ENCODE assay signal across 23 cellular contexts in genomic region chr11:45282070-45282469, GRCh38. TPM values are rescaled to one million over a fixed set of nuclear protein-coding genes. Genes with fewer than 3 reads are reported as not detected.
A peak's percentile ranks its signal among the peaks of the same experiment; 100 is the strongest.
DNase-seq lines count a peak whose midpoint lies in the region; ATAC-seq and TF ChIP-seq lines count a peak whose summit lies in the region.
"Had no signal": no experiment of that assay in that cellular context is flagged by ENCODE, and none has a peak within 500 bp of the region (broad histone marks: within the 10 kb centered on the region; RNA-seq: fewer than 3 reads in every experiment).

No MANE protein-coding gene starts in this region.

- 0 out of 4 replicates have a peak, but pooled peaks cover 0 to 3% of the 10 kb centered on the region in 2 experiments for H3K9me3 ChIP-seq in HCT116 (ENCODE audit: control insufficient read depth in 1 of 2, insufficient read depth in 1 of 2, low read depth in 1 of 2, low read length in 2 of 2)
- H3K9me3 ChIP-seq in hepatocyte (ENCODE audit: low read depth) = no peaks in the 10 kb centered on the region
- H3K9me3 ChIP-seq: SK-N-SH had no signal

- H3K79me2 ChIP-seq in HCT116 (ENCODE audit: insufficient read depth, low read length) (no peaks in the 10 kb centered on the region), hepatocyte (no peaks in the 10 kb centered on the region)

- peak overlapping the region; percentile 68 for H3K4me2 ChIP-seq in HCT116 (ENCODE audit: low read length)
- H3K4me2 ChIP-seq in hepatocyte = no peak overlapping the region
- H3K4me2 ChIP-seq: A549, SK-N-SH had no signal

- H3K36me3 ChIP-seq in HCT116 (ENCODE audit: control insufficient read depth in 1 of 2, insufficient read depth in 2 of 2, low read length in 2 of 2) = no peaks in the 10 kb centered on the region
- H3K36me3 ChIP-seq in hepatocyte (replicated peaks; ENCODE audit: insufficient read depth, low read depth) = no peaks in the 10 kb centered on the region
- H3K36me3 ChIP-seq: BLaER1 treated with 17β-estradiol and CSF1 and Interleukin-3, amounts not matched to agents 10 nM and 100 nM had no signal

- H2AFZ ChIP-seq in HCT116 (ENCODE audit: low read depth, low read length, poor library complexity, severe bottlenecking) (no peak overlapping the region), hepatocyte (no peak overlapping the region)

- POLR2A ChIA-PET in HCT116 (lab: Charles Lee) = no interaction called here

- no peak for TF ChIP-seq POLR2A in HCT116 (IDR thresholded peaks at IDR 0.05; ENCODE audit: borderline replicate concordance, extremely low read depth, insufficient read depth, insufficient read length)

- DNase-seq in HCT116 (ENCODE audit: low read depth, low spot score) = no peak
- DNase-seq in hepatocyte (ENCODE audit: low spot score) = peak; percentile 45
- no peak for DNase-seq in mesothelial cell of epicardium (ENCODE audit: low spot score in 2 of 2, unreplicated experiment in 2 of 2)
- DNase-seq in renal cortical epithelial cell (ENCODE audit: low read depth) = peak; percentile 69
- no peak for DNase-seq in AML-193 (lab: John Stamatoyannopoulos, UW)
- DNase-seq: CD8-positive, alpha-beta memory T cell; DMS79; HFFc6; KG1; NCI-H146; NCI-H2029; NCI-H2227 treated with DMSO at 0.1 percent for 48 hours; NCI-H510A treated with DMSO at 0.1 percent for 48 hours; NCI-H748 treated with DMSO at 0.1 percent for 48 hours; SHP77 treated with DMSO at 0.1 percent for 48 hours; SK-N-SH had no signal

- H3K36me3 Mint-ChIP-seq in mesothelial cell of epicardium = no peaks in the 10 kb centered on the region
- H3K36me3 Mint-ChIP-seq: CD8-positive, alpha-beta memory T cell had no signal

- H3K27me3 ChIP-seq in HCT116 (ENCODE audit: insufficient read depth, low read length) (no peaks in the 10 kb centered on the region), hepatocyte (peaks cover 14% of the 10 kb centered on the region)

- ATAC-seq in HCT116 (peak; percentile 94), GM21825 (IDR thresholded peaks at IDR 0.05; ENCODE audit: unreplicated experiment) (no peak), HG03139 (IDR thresholded peaks at IDR 0.05; ENCODE audit: unreplicated experiment) (no peak), HG03280 (IDR thresholded peaks at IDR 0.05; ENCODE audit: unreplicated experiment) (no peak)
- ATAC-seq: A549 had no signal

- WGBS in hepatocyte (ENCODE audit: low lambda C conversion rate, missing lambda C conversion rate) = 66% methylated on average over 6 of the region's 6 CpGs

- TF ChIP-seq RAD21 in HCT116 (IDR thresholded peaks at IDR 0.05; ENCODE audit: low read depth) = no peak

- peaks cover 20% of the 10 kb centered on the region for H3K4me1 Mint-ChIP-seq in mesothelial cell of epicardium
- H3K4me1 Mint-ChIP-seq: CD8-positive, alpha-beta memory T cell had no signal

- H3K4me3 Mint-ChIP-seq in mesothelial cell of epicardium = no peak overlapping the region
- H3K4me3 Mint-ChIP-seq: CD8-positive, alpha-beta memory T cell; HFFc6 had no signal

- peaks cover 45% of the 10 kb centered on the region for H3K27me3 Mint-ChIP-seq in mesothelial cell of epicardium (ENCODE audit: low read depth)

- H3K4me3 ChIP-seq in HCT116 (replicated peaks in 1 of 2; ENCODE audit: low read depth in 1 of 2, low read length in 2 of 2) (peak overlapping the region in 1 of 2 experiments; percentile 30; a peak in 1 of 4 replicates), hepatocyte (no peak overlapping the region)
- H3K4me3 ChIP-seq: A549; BLaER1 treated with 17β-estradiol and CSF1 and Interleukin-3, amounts not matched to agents 10 nM and 100 nM had no signal

- no peak overlapping the region for H3K9ac ChIP-seq in HCT116 (ENCODE audit: low read length)
- H3K9ac ChIP-seq: BLaER1 treated with 17β-estradiol and CSF1 and Interleukin-3, amounts not matched to agents 10 nM and 100 nM; SK-N-SH had no signal

- CTCF ChIA-PET in HCT116 (lab: Charles Lee) = interaction anchor here (0.7 to 1.7 kb wide), 3 partner anchors 16 to 177 kb away, joined by 3 to 4 read pairs (median 3); no protein-coding TSS in a partner anchor

- RAD21 ChIA-PET in HCT116 (lab: Charles Lee; ENCODE audit: low non-redundant PET in 1 of 2, low total read pairs in 2 of 2, uncharacterized antibody in 2 of 2, unreplicated experiment in 2 of 2) = no interaction called here

- intact Hi-C loops in HCT116 (cut with micrococcal nuclease) = no loop called here

- H3K9me2 ChIP-seq in HCT116 (ENCODE audit: insufficient read depth) = no peaks in the 10 kb centered on the region
- H3K9me2 ChIP-seq in hepatocyte (replicated peaks; ENCODE audit: insufficient read depth) = no peaks in the 10 kb centered on the region
- H3K9me2 ChIP-seq: SK-N-SH had no signal

- H4K20me1 ChIP-seq in HCT116 (ENCODE audit: insufficient read depth) (no peaks in the 10 kb centered on the region), hepatocyte (ENCODE audit: insufficient read depth, poor library complexity, severe bottlenecking) (no peaks in the 10 kb centered on the region)
- H4K20me1 ChIP-seq: BLaER1 treated with 17β-estradiol and CSF1 and Interleukin-3, amounts not matched to agents 10 nM and 100 nM had no signal

- H3K9me3 Mint-ChIP-seq in mesothelial cell of epicardium = peaks cover 16% of the 10 kb centered on the region

- H3K27ac ChIP-seq in HCT116 (ENCODE audit: low read depth, low read length) (no peak overlapping the region), hepatocyte (peak overlapping the region; percentile 39)
- H3K27ac ChIP-seq: A549; BLaER1 treated with 17β-estradiol and CSF1 and Interleukin-3, amounts not matched to agents 10 nM and 100 nM; HL-60; RWPE1 had no signal

- H3K4me1 ChIP-seq in HCT116 (ENCODE audit: control insufficient read depth in 1 of 2, insufficient read depth in 2 of 2, low read length in 2 of 2) (peaks cover 9 to 19% of the 10 kb centered on the region in 2 experiments), hepatocyte (ENCODE audit: insufficient read depth) (peaks cover 15% of the 10 kb centered on the region)
- H3K4me1 ChIP-seq: A549 had no signal

- TF ChIP-seq CTCF in HCT116 (IDR thresholded peaks at IDR 0.05 in 2 of 3, conservative IDR thresholded peaks at IDR 0.05 in 1 of 3; ENCODE audit: borderline replicate concordance in 1 of 3, insufficient read depth in 1 of 3, low read depth in 2 of 3, low read length in 2 of 3) (no peak), hepatocyte (IDR thresholded peaks at IDR 0.05; ENCODE audit: poor library complexity) (no peak), mesothelial cell of epicardium (IDR thresholded peaks at IDR 0.05; ENCODE audit: unreplicated experiment) (no peak)

- H3K27ac Mint-ChIP-seq in mesothelial cell of epicardium = peak overlapping the region; percentile 48
- H3K27ac Mint-ChIP-seq: CD8-positive, alpha-beta memory T cell; HFFc6 had no signal

- no TSS peak for BruUV-seq in HCT116 (replicated peaks; lab: Mats Ljungman, UMichigan)

TF ChIP-seq in HCT116, 20 proteins besides CTCF, POLR2A, EP300 and RAD21:
- peak; percentile 81 for TF ChIP-seq EGR1 (IDR thresholded peaks at IDR 0.05; ENCODE audit: low read depth)
- TF ChIP-seq SP1 (IDR thresholded peaks at IDR 0.05; ENCODE audit: low read depth) = no peak

RNA-seq across cellular contexts. Expression of gene SYT13, which starts 4.1 kb away (rescaled TPM):
- total RNA-seq in HCT116 (2021; ENCODE audit: unreplicated experiment) (1.4 TPM), hepatocyte (10.4 and 11.5 TPM in 2 replicates), mesothelial cell of epicardium (6.8 to 9.0 TPM (median 8.1 TPM) in 3 replicates), renal cortical epithelial cell (12.1 and 42.2 TPM in 2 replicates)
- 1.2 and 1.4 TPM in 2 replicates for polyA plus RNA-seq in HCT116 (2012)
- 1.6 and 1.7 TPM in 2 replicates for polyA plus RNA-seq in hepatocyte
- total RNA-seq: CD8-positive, alpha-beta memory T cell; HFFc6 had no signal
- polyA plus RNA-seq: CD8-positive, alpha-beta memory T cell; SK-N-SH had no signal

Comparison
In these comparisons a context has a peak if more than half of its experiments do, and no peak if none do; other contexts are left out.
1. DNase-seq: peak in hepatocyte (single experiment) and renal cortical epithelial cell (single experiment); none in HCT116 (single experiment), mesothelial cell of epicardium (0 of 2) and AML-193 (0 of 2).